In genomic region chr2:185790361-185790760, GRCh38 we compare ENCODE assay signal across 15 cellular contexts.
"Had no signal": no experiment of that assay in that cellular context is flagged by ENCODE, and none has a peak within 500 bp of the region (broad histone marks: within the 10 kb centered on the region; RNA-seq: fewer than 3 reads in every experiment).

No MANE protein-coding gene starts in this region.

- H3K27me3 ChIP-seq: suprapubic skin had no signal

- ATAC-seq: activated T-helper 17 cell treated with anti-CD3 and anti-CD28 coated beads, Interleukin-2, amount 50 U/mL, for 72 hours; effector memory CD8-positive, alpha-beta T cell; sciatic nerve had no signal

- H3K4me1 ChIP-seq: suprapubic skin had no signal

- H3K27ac ChIP-seq: coronary artery, epithelial cell of prostate, suprapubic skin had no signal

- H3K4me3 ChIP-seq: coronary artery, suprapubic skin had no signal

- H3K36me3 ChIP-seq: suprapubic skin had no signal

- H3K9me3 ChIP-seq: suprapubic skin had no signal

- DNase-seq: activated CD4-positive, alpha-beta T cell treated with anti-CD3 and anti-CD28 coated beads, Interleukin-2, amount 10 ng/mL, durations not matched to agents 7 days and 5 days; activated CD4-positive, CD25-positive, alpha-beta regulatory T cell; activated CD8-positive, alpha-beta memory T cell treated with anti-CD3 and anti-CD28 coated beads for 24 hours; activated naive CD4-positive, alpha-beta T cell treated with anti-CD3 and anti-CD28 coated beads, Interleukin-2, amount 10 ng/mL, durations not matched to agents 7 days and 5 days; caudate nucleus; effector memory CD8-positive, alpha-beta T cell; hippocampal formation; nephron progenitor cell; stimulated activated CD4-positive, alpha-beta T cell treated with anti-CD3 and anti-CD28 coated beads, Interleukin-2, amount 100 ng/mL, for 48 hours; stimulated activated naive CD4-positive, alpha-beta T cell treated with Interleukin-2 at 50 U/mL for 16 hours had no signal
